In the genomic region with DNA sequence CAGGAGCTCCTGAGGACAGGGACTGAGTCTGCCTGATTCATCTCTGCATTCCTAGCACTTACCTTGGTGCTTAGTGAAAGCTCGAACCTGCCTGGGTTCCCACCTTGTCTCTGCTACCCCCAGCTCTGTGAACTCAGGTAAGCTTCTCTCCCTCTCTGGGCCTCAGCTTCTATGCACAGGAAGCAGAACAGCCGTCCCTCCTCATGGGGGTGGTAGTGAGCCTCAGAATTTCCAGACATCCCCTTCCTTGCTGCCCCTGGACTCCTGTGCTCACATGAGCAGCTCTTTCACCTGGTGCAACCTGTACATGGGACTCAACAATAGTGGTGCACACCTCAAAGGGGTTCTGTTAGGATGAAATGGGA, we compare ENCODE assay signal across 16 cellular contexts. TPM values are rescaled to one million over a fixed set of nuclear protein-coding genes. Genes with fewer than 3 reads are reported as not detected.
DNase-seq lines count a peak whose midpoint lies in the region; ATAC-seq, FAIRE-seq and TF ChIP-seq lines count a peak whose summit lies in the region.
"Had no signal": no experiment of that assay in that cellular context is flagged by ENCODE, and none has a peak within 500 bp of the region (broad histone marks: within the 10 kb centered on the region; RNA-seq: fewer than 3 reads in every experiment).

No MANE protein-coding gene starts in this region.

- no peaks in the 10 kb centered on the region for H3K9me3 Mint-ChIP-seq in type B pancreatic cell

- no peaks in the 10 kb centered on the region for H3K79me2 ChIP-seq in SK-N-SH (ENCODE audit: insufficient read depth)
- H3K79me2 ChIP-seq in mammary epithelial cell (ENCODE audit: insufficient read depth, low read length): no peaks in the 10 kb centered on the region
- no peaks in the 10 kb centered on the region for H3K79me2 ChIP-seq in keratinocyte (ENCODE audit: control insufficient read depth, insufficient read depth, low read length)

- no peaks in the 10 kb centered on the region for H3K27me3 Mint-ChIP-seq in type B pancreatic cell

- DNase-seq in SK-N-SH: no peak
- no peak for DNase-seq in mammary epithelial cell
- no peak for DNase-seq in keratinocyte (ENCODE audit: low read depth, low spot score)
- DNase-seq in type B pancreatic cell (ENCODE audit: extremely low spot score, unreplicated experiment): peak; percentile 47
- DNase-seq in NCI-H1417 treated with DMSO at 0.1 percent for 48 hours (lab: John Stamatoyannopoulos, UW): no peak
- no peak for DNase-seq in DMS79 treated with DMSO at 0.1 percent for 48 hours (lab: John Stamatoyannopoulos, UW)
- DNase-seq in NCI-H1436 treated with DMSO at 0.1 percent for 48 hours (lab: John Stamatoyannopoulos, UW): no peak
- DNase-seq: central memory CD4-positive, alpha-beta T cell; GOT3; NCI-H1930 had no signal

- peak; percentile 19; the same call in 1 of the 2 replicates for TF ChIP-seq RAD21 in SK-N-SH (IDR thresholded peaks at IDR 0.05; ENCODE audit: low read length)

- intact Hi-C loops in mammary epithelial cell (cut with micrococcal nuclease): loop anchor here (1.0 kb wide), 1 partner anchor 83 kb away; no protein-coding TSS in a partner anchor

- H3K4me1 Mint-ChIP-seq in type B pancreatic cell (ENCODE audit: unreplicated experiment): peaks cover 13% of the 10 kb centered on the region

- no peak overlapping the region for H3K4me3 Mint-ChIP-seq in type B pancreatic cell

- no peaks in the 10 kb centered on the region for H3K9me1 ChIP-seq in keratinocyte (ENCODE audit: control insufficient read depth, extremely low read depth, insufficient read depth, low read length)

- H3K27me3 ChIP-seq in SK-N-SH (ENCODE audit: insufficient read depth) (no peaks in the 10 kb centered on the region), mammary epithelial cell (ENCODE audit: insufficient read depth, low read length) (no peaks in the 10 kb centered on the region), keratinocyte (ENCODE audit: control insufficient read depth, extremely low read depth, insufficient read depth, low read length) (no peaks in the 10 kb centered on the region)
- H3K27me3 ChIP-seq: pancreas had no signal

- in situ Hi-C loops in mammary epithelial cell (cut with MboI; ENCODE audit: low sequenced_read_pairs in 2 of 2): no loop called here

- no peak overlapping the region for H3K27ac Mint-ChIP-seq in type B pancreatic cell

- peaks cover 5 to 18% of the 10 kb centered on the region in 2 experiments; a peak in 2 of 4 replicates for H3K4me1 ChIP-seq in SK-N-SH (ENCODE audit: control insufficient read depth in 1 of 2, insufficient read depth in 2 of 2, low read depth in 1 of 2, low read length in 1 of 2)
- H3K4me1 ChIP-seq in mammary epithelial cell (ENCODE audit: insufficient read depth, low read length): peaks cover 44% of the 10 kb centered on the region
- peaks cover 37% of the 10 kb centered on the region for H3K4me1 ChIP-seq in keratinocyte (ENCODE audit: control insufficient read depth, extremely low read depth, insufficient read depth, low read length)

- no peaks in the 10 kb centered on the region for H3K36me3 ChIP-seq in SK-N-SH (replicated peaks in 1 of 2; ENCODE audit: control insufficient read depth in 1 of 2, insufficient read depth in 2 of 2, low read length in 1 of 2)
- H3K36me3 ChIP-seq in mammary epithelial cell (ENCODE audit: insufficient read depth, low read length): no peaks in the 10 kb centered on the region
- no peaks in the 10 kb centered on the region for H3K36me3 ChIP-seq in keratinocyte (ENCODE audit: control insufficient read depth in 2 of 2, extremely low read depth in 1 of 2, insufficient read depth in 2 of 2, low read length in 2 of 2)
- H3K36me3 ChIP-seq: pancreas had no signal

- peak; percentile 71 for FAIRE-seq in keratinocyte (lab: Jason Lieb, UNC)
- FAIRE-seq: GM12892 had no signal

- no peak overlapping the region for H3K27ac ChIP-seq in SK-N-SH (ENCODE audit: low read depth in 2 of 2, low read length in 1 of 2)
- no peak overlapping the region for H3K27ac ChIP-seq in mammary epithelial cell (ENCODE audit: insufficient read depth, low read depth, low read length)
- no peak overlapping the region for H3K27ac ChIP-seq in keratinocyte (ENCODE audit: control insufficient read depth, insufficient read depth, low read length)
- H3K27ac ChIP-seq: HL-60, pancreas, SK-N-MC had no signal

- H3K4me3 ChIP-seq in SK-N-SH (ENCODE audit: low read depth in 2 of 2, low read length in 1 of 2) (no peak overlapping the region), mammary epithelial cell (replicated peaks in 1 of 3; ENCODE audit: insufficient read depth in 1 of 3, low read depth in 2 of 3, low read length in 3 of 3) (no peak overlapping the region), keratinocyte (ENCODE audit: control insufficient read depth in 2 of 3, extremely low read depth in 1 of 3, insufficient read depth in 2 of 3, low read depth in 1 of 3, low read length in 3 of 3) (no peak overlapping the region)
- H3K4me3 ChIP-seq: pancreas, SK-N-MC had no signal

- H2AFZ ChIP-seq in SK-N-SH (ENCODE audit: low read depth): no peak overlapping the region
- peak overlapping the region; percentile 46 for H2AFZ ChIP-seq in mammary epithelial cell (ENCODE audit: low read depth, low read length)
- H2AFZ ChIP-seq in keratinocyte (ENCODE audit: control insufficient read depth, low read length): no peak overlapping the region

- POLR2A ChIA-PET in SK-N-SH (lab: Yijun Ruan, JAX): no interaction called here

- H3K4me2 ChIP-seq in SK-N-SH (no peak overlapping the region), mammary epithelial cell (ENCODE audit: insufficient read depth, low read depth, low read length) (no peak overlapping the region), keratinocyte (ENCODE audit: control insufficient read depth, extremely low read depth, insufficient read depth, low read depth, low read length) (no peak overlapping the region)

- CTCF ChIA-PET in SK-N-SH (lab: Yijun Ruan, JAX) (interaction anchor here (0.6 to 1.3 kb wide), 3 partner anchors 11 to 79 kb away, joined by 3 to 5 read pairs (median 3); no protein-coding TSS in a partner anchor), mammary epithelial cell (lab: Charles Lee; ENCODE audit: low non-redundant PET) (interaction anchor here (0.6 to 1.1 kb wide), 2 partner anchors 82 to 109 kb away, joined by 4 to 5 read pairs; no protein-coding TSS in a partner anchor)

- no peaks in the 10 kb centered on the region for H3F3A ChIP-seq in SK-N-SH (replicated peaks; ENCODE audit: insufficient read depth)

- H3K9me2 ChIP-seq in SK-N-SH: no peaks in the 10 kb centered on the region

- BruUV-seq in mammary epithelial cell (replicated peaks; lab: Mats Ljungman, UMichigan): no TSS peak

- no peak for TF ChIP-seq EP300 in SK-N-SH (IDR thresholded peaks at IDR 0.05; ENCODE audit: borderline replicate concordance in 1 of 2, low read depth in 1 of 2, low read length in 1 of 2)

- TF ChIP-seq CTCF in SK-N-SH (IDR thresholded peaks at IDR 0.05) (peak; percentile 14), mammary epithelial cell (conservative IDR thresholded peaks at IDR 0.05 in 1 of 2, IDR thresholded peaks at IDR 0.05 in 1 of 2; ENCODE audit: extremely low read depth in 1 of 2, insufficient read depth in 1 of 2, low read depth in 1 of 2, low read length in 2 of 2) (peak; percentile 35 to 43), keratinocyte (optimal IDR thresholded peaks at IDR 0.05 in 1 of 3, IDR thresholded peaks at IDR 0.05 in 1 of 3, conservative IDR thresholded peaks at IDR 0.05 in 1 of 3; ENCODE audit: extremely low read depth in 1 of 3, insufficient read depth in 2 of 3, low read length in 3 of 3) (peak in 2 of 3 experiments; percentile 36 to 48), type B pancreatic cell (conservative IDR thresholded peaks at IDR 0.05) (no peak)

- WGBS in SK-N-SH (ENCODE audit: low lambda C conversion rate): 50% methylated on average over 2 of the region's 2 CpGs
- 88% methylated on average over 2 of the region's 2 CpGs for WGBS in mammary epithelial cell (ENCODE audit: low coverage, missing lambda C conversion rate)

- no peaks in the 10 kb centered on the region for H4K20me1 ChIP-seq in SK-N-SH (ENCODE audit: insufficient read depth)
- H4K20me1 ChIP-seq in mammary epithelial cell (ENCODE audit: insufficient read depth, low read length): no peaks in the 10 kb centered on the region
- no peaks in the 10 kb centered on the region for H4K20me1 ChIP-seq in keratinocyte (ENCODE audit: control insufficient read depth, extremely low read depth, insufficient read depth, low read length)

- dilution Hi-C loops in mammary epithelial cell (cut with HindIII; ENCODE audit: low sequenced_read_pairs): loop anchor here (5.0 kb wide), 2 partner anchors 67 to 68 kb away; no protein-coding TSS in a partner anchor
- dilution Hi-C loops in keratinocyte (cut with MboI; ENCODE audit: extremely low pct_ligation_motif_present, low sequenced_read_pairs): no loop called here

- ATAC-seq in SK-N-SH treated with all-trans-retinoic acid at 6 μM for 48 hours: no peak
- ATAC-seq: pancreas had no signal

- H3K9me3 ChIP-seq in SK-N-SH (no peaks in the 10 kb centered on the region), mammary epithelial cell (replicated peaks; ENCODE audit: insufficient read depth, low read length) (peaks cover 11% of the 10 kb centered on the region), keratinocyte (ENCODE audit: control insufficient read depth, low read depth, low read length) (peaks cover 4% of the 10 kb centered on the region)
- H3K9me3 ChIP-seq: pancreas had no signal

- no peaks in the 10 kb centered on the region for H3K36me3 Mint-ChIP-seq in type B pancreatic cell

- H3K9ac ChIP-seq in SK-N-SH: no peak overlapping the region
- no peak overlapping the region for H3K9ac ChIP-seq in mammary epithelial cell (ENCODE audit: insufficient read depth, low read length)
- H3K9ac ChIP-seq in keratinocyte (ENCODE audit: control insufficient read depth, extremely low read depth, insufficient read depth, low read length): no peak overlapping the region

RNA-seq across cellular contexts. Expression of a gene that starts 50.8 kb away (rescaled TPM):
- polyA plus RNA-seq in SK-N-SH (2012; rRNA removed) (0.05 TPM in 1 of 2 replicates, not detected in the other), mammary epithelial cell (not detected), keratinocyte (not detected in 3 replicates)
- 0.01 and 0.03 TPM in 2 replicates for polyA plus RNA-seq in SK-N-SH (2012; cell fraction: cytosol; rRNA removed)
- 0.04 and 0.05 TPM in 2 replicates for polyA plus RNA-seq in SK-N-SH (2012; cell fraction: nucleus; rRNA removed)
- total RNA-seq in mammary epithelial cell (under 1 TPM in 1 of 2 donors, not detected in 1; 0.17 TPM), type B pancreatic cell (ENCODE audit: low replicate concordance) (0.52 and 4.4 TPM in 2 replicates)
- polyA minus RNA-seq in mammary epithelial cell (2.5 TPM), keratinocyte (not detected in 3 replicates)
- not detected for polyA plus RNA-seq in keratinocyte (2011; ENCODE audit: low read depth)
- polyA plus RNA-seq in keratinocyte (2011; cell fraction: cytosol; rRNA removed): not detected in 2 replicates
- polyA plus RNA-seq in keratinocyte (2011; cell fraction: nucleus; rRNA removed): not detected in 2 replicates
- not detected in 2 replicates for polyA plus RNA-seq in keratinocyte (2012; ENCODE audit: low replicate concordance)
- not detected for polyA minus RNA-seq in keratinocyte (2011; cell fraction: cytosol; rRNA and poly(A)+ RNA removed)
- polyA minus RNA-seq in keratinocyte (2011; cell fraction: nucleus; rRNA and poly(A)+ RNA removed): not detected in 2 replicates
- total RNA-seq: A172 had no signal
